In the genomic region with DNA sequence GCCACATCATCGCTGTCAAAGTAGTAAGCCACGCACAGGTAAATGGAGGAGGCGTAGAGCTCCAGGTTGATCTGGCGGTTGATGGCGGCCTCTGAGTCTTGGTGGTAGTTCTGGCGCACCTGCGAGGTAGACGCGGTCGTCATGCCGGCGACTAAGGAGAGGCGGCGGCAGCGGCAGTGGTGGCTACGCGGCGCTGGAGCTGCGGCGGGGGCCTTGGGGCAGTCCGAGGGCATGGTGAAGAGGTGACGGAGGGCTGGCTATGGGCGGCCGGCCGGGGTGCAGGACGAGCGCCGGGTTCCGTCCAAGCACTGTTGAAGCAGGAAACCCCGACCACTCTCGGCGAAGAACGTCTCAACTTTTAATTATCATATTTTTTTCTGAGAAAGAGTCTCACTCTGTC, we compare ENCODE assay signal across 16 cellular contexts. TPM values are rescaled to one million over a fixed set of nuclear protein-coding genes. Genes with fewer than 3 reads are reported as not detected.
DNase-seq lines count a peak whose midpoint lies in the region; ATAC-seq and TF ChIP-seq lines count a peak whose summit lies in the region.
"Had no signal": no experiment of that assay in that cellular context is flagged by ENCODE, and none has a peak within 500 bp of the region (broad histone marks: within the 10 kb centered on the region; RNA-seq: fewer than 3 reads in every experiment).

No MANE protein-coding gene starts in this region.

- H3K4me3 Mint-ChIP-seq in CD4-positive, alpha-beta T cell = no peak overlapping the region
- H3K4me3 Mint-ChIP-seq in T-cell = no peak overlapping the region
- H3K4me3 Mint-ChIP-seq in central memory CD8-positive, alpha-beta T cell = no peak overlapping the region
- H3K4me3 Mint-ChIP-seq in natural killer cell treated with Interleukin-12 subunit alpha and Interleukin-12 subunit beta and Interleukin-15 and Interleukin-18, amount 100 ng/mL, for 72 hours = no peak overlapping the region
- no peak overlapping the region for H3K4me3 Mint-ChIP-seq in stimulated activated memory B cell treated with anti-CD40 and anti-IgM and Interleukin-4, amounts not matched to agents 10 μg/mL and 1 μg/mL and 100 μg/mL, for 72 hours
- H3K4me3 Mint-ChIP-seq: H9 had no signal

- H3K9me3 ChIP-seq in CD4-positive, alpha-beta T cell (ENCODE audit: control insufficient read depth, low read length) = no peaks in the 10 kb centered on the region
- H3K9me3 ChIP-seq: A549, BE2C had no signal

- peaks cover 39% of the 10 kb centered on the region for H3K36me3 Mint-ChIP-seq in CD4-positive, alpha-beta T cell (ENCODE audit: low read depth)
- H3K36me3 Mint-ChIP-seq in T-cell = peaks cover 13% of the 10 kb centered on the region
- H3K36me3 Mint-ChIP-seq in central memory CD8-positive, alpha-beta T cell (ENCODE audit: insufficient read depth) = peaks cover 18% of the 10 kb centered on the region
- peaks cover 6% of the 10 kb centered on the region for H3K36me3 Mint-ChIP-seq in natural killer cell treated with Interleukin-12 subunit alpha and Interleukin-12 subunit beta and Interleukin-15 and Interleukin-18, amount 100 ng/mL, for 72 hours
- peaks cover 35% of the 10 kb centered on the region for H3K36me3 Mint-ChIP-seq in stimulated activated memory B cell treated with anti-CD40 and anti-IgM and Interleukin-4, amounts not matched to agents 10 μg/mL and 1 μg/mL and 100 μg/mL, for 72 hours

- CTCF ChIA-PET in CD4-positive, alpha-beta T cell (lab: Charles Lee) = interaction anchor here (2.2 kb wide), 1 partner anchor 35 kb away, joined by 5 read pairs; a partner anchor contains a TSS
- CTCF ChIA-PET in T-cell (lab: Charles Lee) = no interaction called here

- peak overlapping the region; percentile 53 for H3K27ac Mint-ChIP-seq in CD4-positive, alpha-beta T cell
- H3K27ac Mint-ChIP-seq in T-cell = peak overlapping the region; percentile 30 to 82
- peak overlapping the region; percentile 53 for H3K27ac Mint-ChIP-seq in central memory CD8-positive, alpha-beta T cell (ENCODE audit: low read depth)
- peak overlapping the region; percentile 34 to 42 for H3K27ac Mint-ChIP-seq in natural killer cell treated with Interleukin-12 subunit alpha and Interleukin-12 subunit beta and Interleukin-15 and Interleukin-18, amount 100 ng/mL, for 72 hours
- H3K27ac Mint-ChIP-seq in stimulated activated memory B cell treated with anti-CD40 and anti-IgM and Interleukin-4, amounts not matched to agents 10 μg/mL and 1 μg/mL and 100 μg/mL, for 72 hours = no peak overlapping the region
- H3K27ac Mint-ChIP-seq: H9 had no signal

- H3K4me1 Mint-ChIP-seq in CD4-positive, alpha-beta T cell (ENCODE audit: low read depth) = peaks cover 45% of the 10 kb centered on the region
- H3K4me1 Mint-ChIP-seq in T-cell = peaks cover 44 to 49% (median 47%) of the 10 kb centered on the region in 3 donors
- H3K4me1 Mint-ChIP-seq in central memory CD8-positive, alpha-beta T cell = peaks cover 32% of the 10 kb centered on the region
- peaks cover 28 to 35% of the 10 kb centered on the region in 2 donors for H3K4me1 Mint-ChIP-seq in natural killer cell treated with Interleukin-12 subunit alpha and Interleukin-12 subunit beta and Interleukin-15 and Interleukin-18, amount 100 ng/mL, for 72 hours (ENCODE audit: low read depth in 2 of 2)
- H3K4me1 Mint-ChIP-seq in stimulated activated memory B cell treated with anti-CD40 and anti-IgM and Interleukin-4, amounts not matched to agents 10 μg/mL and 1 μg/mL and 100 μg/mL, for 72 hours = peaks cover 19% of the 10 kb centered on the region
- H3K4me1 Mint-ChIP-seq: H9 had no signal

- H3K27me3 ChIP-seq in CD4-positive, alpha-beta T cell (ENCODE audit: control insufficient read depth, insufficient read depth, low read length) = no peaks in the 10 kb centered on the region
- H3K27me3 ChIP-seq: BE2C had no signal

- POLR2A ChIA-PET in CD4-positive, alpha-beta T cell (lab: Charles Lee) = interaction anchor here (2.4 kb wide), 2 partner anchors 16 to 35 kb away, joined by 8 to 11 read pairs; a partner anchor contains a TSS
- POLR2A ChIA-PET in T-cell (lab: Charles Lee) = interaction anchor here in 1 of 2 donors (0.5 to 1.0 kb wide), 2 partner anchors 9 to 615 kb away, joined by 3 to 4 read pairs; no protein-coding TSS in a partner anchor

- TF ChIP-seq CTCF in CD4-positive, alpha-beta T cell (IDR thresholded peaks at IDR 0.05) = no peak

- DNase-seq in CD4-positive, alpha-beta T cell = no peak
- no peak for DNase-seq in T-cell
- DNase-seq in central memory CD8-positive, alpha-beta T cell (ENCODE audit: low spot score in 2 of 2) = no peak
- DNase-seq in natural killer cell treated with Interleukin-12 subunit alpha and Interleukin-12 subunit beta and Interleukin-15 and Interleukin-18, amount 100 ng/mL, for 72 hours (ENCODE audit: low spot score) = no peak
- DNase-seq in NCI-H526 treated with DMSO at 0.1 percent for 48 hours (lab: John Stamatoyannopoulos, UW) = no peak
- DNase-seq in GM19238 (ENCODE audit: insufficient read length, low spot score) = no peak
- no peak for DNase-seq in stimulated activated CD4-positive, alpha-beta T cell treated with anti-CD3 and anti-CD28 coated beads, Interleukin-4, amount 100 ng/mL, for 24 hours
- DNase-seq: BE2C, DMS53, GOT3, H9 had no signal

- no peaks in the 10 kb centered on the region for H3K9me3 Mint-ChIP-seq in CD4-positive, alpha-beta T cell
- H3K9me3 Mint-ChIP-seq in T-cell = no peaks in the 10 kb centered on the region
- H3K9me3 Mint-ChIP-seq in central memory CD8-positive, alpha-beta T cell = no peaks in the 10 kb centered on the region
- no peaks in the 10 kb centered on the region for H3K9me3 Mint-ChIP-seq in natural killer cell treated with Interleukin-12 subunit alpha and Interleukin-12 subunit beta and Interleukin-15 and Interleukin-18, amount 100 ng/mL, for 72 hours
- no peaks in the 10 kb centered on the region for H3K9me3 Mint-ChIP-seq in stimulated activated memory B cell treated with anti-CD40 and anti-IgM and Interleukin-4, amounts not matched to agents 10 μg/mL and 1 μg/mL and 100 μg/mL, for 72 hours
- H3K9me3 Mint-ChIP-seq: H9 had no signal

- ATAC-seq in CD4-positive, alpha-beta T cell (ENCODE audit: poor library complexity) = no peak
- no peak for ATAC-seq in T-cell (replicated peaks in 1 of 4)
- no peak for ATAC-seq in central memory CD8-positive, alpha-beta T cell (replicated peaks; ENCODE audit: extremely low read depth, poor library complexity, severe bottlenecking)
- ATAC-seq in natural killer cell treated with Interleukin-12 subunit alpha and Interleukin-12 subunit beta and Interleukin-15 and Interleukin-18, amount 100 ng/mL, for 72 hours = no peak
- no peak for ATAC-seq in stimulated activated memory B cell treated with anti-CD40 and anti-IgM and Interleukin-4, amounts not matched to agents 10 μg/mL and 1 μg/mL and 100 μg/mL, for 72 hours
- ATAC-seq: A549, GM12878, HepG2 had no signal

- no peak overlapping the region for H3K27ac ChIP-seq in CD4-positive, alpha-beta T cell (ENCODE audit: low read depth, low read length)
- H3K27ac ChIP-seq: A549, C4-2B had no signal

- intact Hi-C loops in CD4-positive, alpha-beta T cell (cut with DNase I, micrococcal nuclease) = loop anchor here in 1 of 2 experiments (5.0 kb wide), 1 partner anchor 34 kb away; a partner anchor contains a TSS

- H3K27me3 Mint-ChIP-seq in CD4-positive, alpha-beta T cell = no peaks in the 10 kb centered on the region
- no peaks in the 10 kb centered on the region for H3K27me3 Mint-ChIP-seq in T-cell
- no peaks in the 10 kb centered on the region for H3K27me3 Mint-ChIP-seq in central memory CD8-positive, alpha-beta T cell
- H3K27me3 Mint-ChIP-seq in natural killer cell treated with Interleukin-12 subunit alpha and Interleukin-12 subunit beta and Interleukin-15 and Interleukin-18, amount 100 ng/mL, for 72 hours = no peaks in the 10 kb centered on the region
- H3K27me3 Mint-ChIP-seq in stimulated activated memory B cell treated with anti-CD40 and anti-IgM and Interleukin-4, amounts not matched to agents 10 μg/mL and 1 μg/mL and 100 μg/mL, for 72 hours = no peaks in the 10 kb centered on the region

RNA-seq across cellular contexts. Expression of a gene that starts 12.7 kb away (rescaled TPM):
- total RNA-seq in CD4-positive, alpha-beta T cell = 10 to 100 TPM; 22.8 to 22.9 TPM
- total RNA-seq in T-cell = 10 to 100 TPM; 20.6 to 27.0 (median 21.9) TPM
- total RNA-seq in natural killer cell treated with Interleukin-12 subunit alpha and Interleukin-12 subunit beta and Interleukin-15 and Interleukin-18, amount 100 ng/mL, for 72 hours = 10 to 100 TPM; 21.8 to 23.6 TPM

RNA-seq across cellular contexts. Expression of a gene that starts 16.2 kb away (rescaled TPM):
- 10 to 100 TPM; 30.4 to 31.2 TPM for total RNA-seq in CD4-positive, alpha-beta T cell
- 10 to 100 TPM; 40.9 to 65.9 (median 62.4) TPM for total RNA-seq in T-cell
- total RNA-seq in natural killer cell treated with Interleukin-12 subunit alpha and Interleukin-12 subunit beta and Interleukin-15 and Interleukin-18, amount 100 ng/mL, for 72 hours = 100 to 1,000 TPM; 110 to 158 TPM

RNA-seq across cellular contexts. Expression of a gene that starts 22.8 kb away (rescaled TPM):
- 10 to 100 TPM; 66.3 to 67.9 TPM for total RNA-seq in CD4-positive, alpha-beta T cell
- 100 to 1,000 TPM in 3 of 5 donors, 10 to 100 TPM in 2; 77.9 to 130 (median 121) TPM for total RNA-seq in T-cell
- total RNA-seq in natural killer cell treated with Interleukin-12 subunit alpha and Interleukin-12 subunit beta and Interleukin-15 and Interleukin-18, amount 100 ng/mL, for 72 hours = 100 to 1,000 TPM; 100 to 113 TPM

RNA-seq across cellular contexts. Expression of a gene that starts 23.1 kb away (rescaled TPM):
- total RNA-seq in CD4-positive, alpha-beta T cell = 10 to 100 TPM; 33.2 to 34.0 TPM
- 10 to 100 TPM; 35.6 to 50.3 (median 40.5) TPM for total RNA-seq in T-cell
- 10 to 100 TPM; 49.5 to 52.0 TPM for total RNA-seq in natural killer cell treated with Interleukin-12 subunit alpha and Interleukin-12 subunit beta and Interleukin-15 and Interleukin-18, amount 100 ng/mL, for 72 hours

RNA-seq across cellular contexts. Expression of a gene that starts 35.2 kb away (rescaled TPM):
- 100 to 1,000 TPM; 169 to 181 TPM for total RNA-seq in CD4-positive, alpha-beta T cell
- 100 to 1,000 TPM in 4 of 5 donors, 10 to 100 TPM in 1; 99.1 to 187 (median 109) TPM for total RNA-seq in T-cell
- 100 to 1,000 TPM in 1 of 2 donors, 10 to 100 TPM in 1; 66.0 to 117 TPM for total RNA-seq in natural killer cell treated with Interleukin-12 subunit alpha and Interleukin-12 subunit beta and Interleukin-15 and Interleukin-18, amount 100 ng/mL, for 72 hours
